ENCODE assay signal across 29 cellular contexts in genomic region chr15:43052860-43053259, GRCh38.
"Had no signal": no experiment of that assay in that cellular context is flagged by ENCODE, and none has a peak within 500 bp of the region (broad histone marks: within the 10 kb centered on the region; RNA-seq: fewer than 3 reads in every experiment).

No MANE protein-coding gene starts in this region.

- DNase-seq: dermis blood vessel endothelial cell; effector memory CD4-positive, alpha-beta T cell; erythroblast; esophagus squamous epithelium; foreskin melanocyte; glutamatergic neuron; hypothalamus; immature natural killer cell; islet precursor cell; kidney glomerular epithelial cell; left colon; left ventricle myocardium superior; lower lobe of right lung; psoas muscle; right cardiac atrium; spleen; stimulated activated CD4-positive, alpha-beta T cell treated with anti-CD3 and anti-CD28 coated beads, Interleukin-4, amount 100 ng/mL, for 4 hours; upper lobe of left lung had no signal

- H3K27me3 Mint-ChIP-seq: natural killer cell treated with Interleukin-12 subunit alpha and Interleukin-12 subunit beta and Interleukin-15 and Interleukin-18, amount 100 ng/mL, for 72 hours; stimulated activated memory B cell treated with anti-CD40 and anti-IgM and Interleukin-4, amounts not matched to agents 10 μg/mL and 1 μg/mL and 100 μg/mL, for 72 hours; stimulated activated naive CD8-positive, alpha-beta T cell treated with anti-CD3 and anti-CD28 coated beads, Interleukin-15, Interleukin-2, amounts not matched to agents 100 ng/mL and 50 ng/mL, for 24 hours had no signal

- H3K4me1 Mint-ChIP-seq: neural crest cell; stimulated activated memory B cell treated with anti-CD40 and anti-IgM and Interleukin-4, amounts not matched to agents 10 μg/mL and 1 μg/mL and 100 μg/mL, for 72 hours had no signal

- H3K4me3 Mint-ChIP-seq: immature natural killer cell; natural killer cell treated with Interleukin-12 subunit alpha and Interleukin-12 subunit beta and Interleukin-15 and Interleukin-18, amount 100 ng/mL, for 72 hours; neural crest cell; stimulated activated memory B cell treated with anti-CD40 and anti-IgM and Interleukin-4, amounts not matched to agents 10 μg/mL and 1 μg/mL and 100 μg/mL, for 72 hours; stimulated activated naive CD8-positive, alpha-beta T cell treated with anti-CD3 and anti-CD28 coated beads, Interleukin-15, Interleukin-2, amounts not matched to agents 100 ng/mL and 50 ng/mL, for 24 hours had no signal

- H3K9me3 Mint-ChIP-seq: immature natural killer cell; natural killer cell treated with Interleukin-12 subunit alpha and Interleukin-12 subunit beta and Interleukin-15 and Interleukin-18, amount 100 ng/mL, for 72 hours; neural crest cell; stimulated activated memory B cell treated with anti-CD40 and anti-IgM and Interleukin-4, amounts not matched to agents 10 μg/mL and 1 μg/mL and 100 μg/mL, for 72 hours; stimulated activated naive CD8-positive, alpha-beta T cell treated with anti-CD3 and anti-CD28 coated beads, Interleukin-15, Interleukin-2, amounts not matched to agents 100 ng/mL and 50 ng/mL, for 24 hours had no signal

- H3K4me3 ChIP-seq: coronary artery, esophagus squamous epithelium, lower lobe of right lung, psoas muscle, skin epidermis, spleen, thoracic aorta, tibial nerve, upper lobe of left lung had no signal

- H3K9me3 ChIP-seq: esophagus squamous epithelium, lower lobe of right lung, neutrophil, psoas muscle, spleen, thoracic aorta, tibial nerve, upper lobe of left lung had no signal

- FAIRE-seq: endometrium, urothelium cell line had no signal

- H3K27me3 ChIP-seq: esophagus squamous epithelium, neutrophil, spleen, tibial nerve, upper lobe of left lung had no signal

- H3K4me1 ChIP-seq: lower lobe of right lung, psoas muscle, spleen, tibial nerve, upper lobe of left lung had no signal

- ATAC-seq: left colon; left ventricle myocardium superior; natural killer cell treated with Interleukin-12 subunit alpha and Interleukin-12 subunit beta and Interleukin-15 and Interleukin-18, amount 100 ng/mL, for 72 hours; psoas muscle; right cardiac atrium; stimulated activated memory B cell treated with anti-CD40 and anti-IgM and Interleukin-4, amounts not matched to agents 10 μg/mL and 1 μg/mL and 100 μg/mL, for 72 hours had no signal

- H3K27ac Mint-ChIP-seq: natural killer cell treated with Interleukin-12 subunit alpha and Interleukin-12 subunit beta and Interleukin-15 and Interleukin-18, amount 100 ng/mL, for 72 hours; stimulated activated memory B cell treated with anti-CD40 and anti-IgM and Interleukin-4, amounts not matched to agents 10 μg/mL and 1 μg/mL and 100 μg/mL, for 72 hours; stimulated activated naive CD8-positive, alpha-beta T cell treated with anti-CD3 and anti-CD28 coated beads, Interleukin-15, Interleukin-2, amounts not matched to agents 100 ng/mL and 50 ng/mL, for 24 hours had no signal

- H3K27ac ChIP-seq: coronary artery, esophagus squamous epithelium, lower lobe of right lung, neutrophil, psoas muscle, skin epidermis, spleen, thoracic aorta, tibial nerve, upper lobe of left lung had no signal
